In the genomic region with DNA sequence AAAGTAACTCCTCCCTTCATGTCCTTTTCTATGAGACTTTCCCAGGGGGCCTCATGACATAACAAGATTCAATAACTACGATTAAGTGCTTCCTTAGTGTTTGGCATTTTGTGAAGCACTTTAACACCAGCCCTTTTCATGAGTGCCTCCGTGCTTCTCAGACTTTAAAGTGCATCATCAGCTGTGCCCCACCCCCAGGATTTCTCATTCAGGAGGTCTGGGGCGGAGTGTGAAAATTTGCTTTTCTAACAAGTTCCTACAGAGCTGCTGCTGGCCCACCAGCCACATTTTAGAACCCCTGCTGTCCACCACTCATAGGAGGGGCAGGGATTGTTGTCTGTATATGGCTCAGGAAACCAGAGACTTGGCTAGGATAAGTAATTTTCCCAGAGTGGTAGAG, we compare ENCODE assay signal across 29 cellular contexts.
"Had no signal": no experiment of that assay in that cellular context is flagged by ENCODE, and none has a peak within 500 bp of the region (broad histone marks: within the 10 kb centered on the region; RNA-seq: fewer than 3 reads in every experiment).

No MANE protein-coding gene starts in this region.

- H3K9me3 Mint-ChIP-seq: activated naive CD4-positive, alpha-beta T cell treated with anti-CD3 and anti-CD28 coated beads, Interleukin-2, amount 50 U/mL, for 72 hours; activated naive CD8-positive, alpha-beta T cell treated with anti-CD3 and anti-CD28 coated beads, Interleukin-2, amount 50 U/mL, for 24 hours; activated T-cell treated with anti-CD3 and anti-CD28 coated beads, Interleukin-2, amount 50 U/mL, for 24 hours; activated T-helper 1 cell treated with anti-CD3 and anti-CD28 coated beads, Interleukin-12 subunit alpha, Interleukin-12 subunit beta, Interleukin-2, Interleukin-4 antibody, amounts not matched to agents 30 ng/mL and 10 ng/mL and 1 ng/mL, durations not matched to agents 14 hours and 24 hours and 36 hours; T-cell had no signal

- H3K4me3 Mint-ChIP-seq: activated CD4-positive, alpha-beta T cell treated with anti-CD3 and anti-CD28 coated beads for 36 hours; activated CD8-positive, alpha-beta memory T cell treated with anti-CD3 and anti-CD28 coated beads, Interleukin-2, amount 10 ng/mL, durations not matched to agents 7 days and 5 days; activated naive CD8-positive, alpha-beta T cell treated with anti-CD3 and anti-CD28 coated beads, Interleukin-2, amount 50 U/mL, for 24 hours; activated T-cell treated with anti-CD3 and anti-CD28 coated beads, Interleukin-2, amount 50 U/mL, for 24 hours; activated T-helper 1 cell treated with anti-CD3 and anti-CD28 coated beads, Interleukin-12 subunit alpha, Interleukin-12 subunit beta, Interleukin-2, Interleukin-4 antibody, amounts not matched to agents 30 ng/mL and 10 ng/mL and 1 ng/mL, durations not matched to agents 14 hours and 24 hours and 36 hours; brain; central memory CD8-positive, alpha-beta T cell; T-cell had no signal

- H3K36me3 Mint-ChIP-seq: activated CD8-positive, alpha-beta memory T cell treated with anti-CD3 and anti-CD28 coated beads, Interleukin-2, amount 10 ng/mL, durations not matched to agents 7 days and 5 days; activated naive CD4-positive, alpha-beta T cell treated with anti-CD3 and anti-CD28 coated beads, Interleukin-2, amount 50 U/mL, for 72 hours; brain; T-cell had no signal

- H3K27me3 ChIP-seq: ascending aorta had no signal

- H3K36me3 ChIP-seq: ascending aorta had no signal

- H3K4me3 ChIP-seq: ascending aorta, SK-N-MC had no signal

- DNase-seq: activated CD4-positive, alpha-beta T cell treated with anti-CD3 and anti-CD28 coated beads for 36 hours; activated CD8-positive, alpha-beta memory T cell treated with anti-CD3 and anti-CD28 coated beads, Interleukin-2, amount 10 ng/mL, durations not matched to agents 7 days and 5 days; activated effector memory CD4-positive, alpha-beta T cell treated with Interleukin-2 at 50 U/mL for 16 hours; activated naive CD4-positive, alpha-beta T cell treated with Interleukin-2 at 50 U/mL for 16 hours; activated naive CD8-positive, alpha-beta T cell treated with anti-CD3 and anti-CD28 coated beads, Interleukin-2, amount 50 U/mL, for 24 hours; activated T-cell treated with anti-CD3 and anti-CD28 coated beads, Interleukin-2, amount 50 U/mL, for 24 hours; amniotic stem cell; NCI-H1048; NCI-H146; NCI-H187 treated with DMSO at 0.1 percent for 48 hours; NCI-H2081 treated with DMSO at 0.1 percent for 48 hours; NCI-H2171 treated with DMSO at 0.1 percent for 48 hours; NCI-H226; NCI-H510A; NCI-H526 treated with DMSO at 0.1 percent for 48 hours; NCI-H82; OCI-M1; RPMI8226; T-cell; T-helper 2 cell had no signal

- H3K27me3 Mint-ChIP-seq: activated CD8-positive, alpha-beta memory T cell treated with anti-CD3 and anti-CD28 coated beads, Interleukin-2, amount 10 ng/mL, durations not matched to agents 7 days and 5 days; activated naive CD8-positive, alpha-beta T cell treated with anti-CD3 and anti-CD28 coated beads, Interleukin-2, amount 50 U/mL, for 24 hours had no signal

- H3K4me1 Mint-ChIP-seq: activated CD4-positive, alpha-beta T cell treated with anti-CD3 and anti-CD28 coated beads for 36 hours; activated CD8-positive, alpha-beta memory T cell treated with anti-CD3 and anti-CD28 coated beads, Interleukin-2, amount 10 ng/mL, durations not matched to agents 7 days and 5 days; activated naive CD8-positive, alpha-beta T cell treated with anti-CD3 and anti-CD28 coated beads, Interleukin-2, amount 50 U/mL, for 24 hours; central memory CD8-positive, alpha-beta T cell; T-cell had no signal

- H3K27ac Mint-ChIP-seq: activated CD4-positive, alpha-beta T cell treated with anti-CD3 and anti-CD28 coated beads for 36 hours; activated CD8-positive, alpha-beta memory T cell treated with anti-CD3 and anti-CD28 coated beads, Interleukin-2, amount 10 ng/mL, durations not matched to agents 7 days and 5 days; activated naive CD4-positive, alpha-beta T cell treated with anti-CD3 and anti-CD28 coated beads, Interleukin-2, amount 50 U/mL, for 72 hours; activated naive CD8-positive, alpha-beta T cell treated with anti-CD3 and anti-CD28 coated beads, Interleukin-2, amount 50 U/mL, for 24 hours; activated T-cell treated with anti-CD3 and anti-CD28 coated beads, Interleukin-2, amount 50 U/mL, for 24 hours; activated T-helper 1 cell treated with anti-CD3 and anti-CD28 coated beads, Interleukin-12 subunit alpha, Interleukin-12 subunit beta, Interleukin-2, Interleukin-4 antibody, amounts not matched to agents 30 ng/mL and 10 ng/mL and 1 ng/mL, durations not matched to agents 14 hours and 24 hours and 36 hours; brain; T-cell had no signal

- H3K9me3 ChIP-seq: ascending aorta had no signal

- H3K4me1 ChIP-seq: ascending aorta had no signal

- H3K27ac ChIP-seq: ascending aorta, SK-N-MC, VCaP had no signal

- ATAC-seq: activated CD4-positive, alpha-beta T cell treated with anti-CD3 and anti-CD28 coated beads for 36 hours; activated CD8-positive, alpha-beta memory T cell treated with anti-CD3 and anti-CD28 coated beads, Interleukin-2, amount 10 ng/mL, durations not matched to agents 7 days and 5 days; activated naive CD4-positive, alpha-beta T cell treated with anti-CD3 and anti-CD28 coated beads, Interleukin-2, amount 50 U/mL, for 72 hours; activated naive CD8-positive, alpha-beta T cell treated with anti-CD3 and anti-CD28 coated beads, Interleukin-2, amount 50 U/mL, for 24 hours; Panc1; Right ventricle myocardium inferior; T-cell had no signal
